27 cellular contexts compared by ENCODE assay signal in the genomic region with DNA sequence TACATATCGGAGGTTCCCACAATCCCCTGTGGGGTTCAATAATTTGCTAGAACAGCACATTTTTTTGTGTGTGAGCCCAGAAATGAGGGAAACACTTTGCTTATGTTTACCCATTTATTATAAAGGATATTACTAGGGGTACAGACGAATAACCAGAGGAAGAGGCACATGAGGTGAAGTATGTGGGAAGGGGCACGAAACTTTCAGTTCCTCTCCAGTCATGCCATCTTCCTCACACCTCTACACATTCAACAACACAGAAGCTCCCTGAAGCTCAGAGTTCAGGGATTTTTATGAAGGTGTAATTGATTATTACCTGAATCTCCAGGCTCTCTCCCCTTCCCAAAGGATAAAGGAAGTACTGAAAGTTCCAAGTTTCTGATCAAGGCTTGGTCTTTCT.
"Had no signal": no experiment of that assay in that cellular context is flagged by ENCODE, and none has a peak within 500 bp of the region (broad histone marks: within the 10 kb centered on the region; RNA-seq: fewer than 3 reads in every experiment).

No MANE protein-coding gene starts in this region.

- H3K36me3 ChIP-seq: ascending aorta, gastrocnemius medialis, tibial nerve had no signal

- H3K9me3 Mint-ChIP-seq: activated CD4-positive, alpha-beta memory T cell treated with anti-CD3 and anti-CD28 coated beads, Interleukin-2, amount 10 ng/mL, durations not matched to agents 7 days and 5 days; activated naive CD4-positive, alpha-beta T cell treated with anti-CD3 and anti-CD28 coated beads, Interleukin-2, amount 10 ng/mL, durations not matched to agents 7 days and 5 days; activated T-cell treated with anti-CD3 and anti-CD28 coated beads, Interleukin-2, amount 50 U/mL, for 24 hours; immature natural killer cell; natural killer cell treated with Interleukin-12 subunit alpha and Interleukin-12 subunit beta and Interleukin-15 and Interleukin-18, amount 100 ng/mL, for 72 hours had no signal

- H3K4me1 Mint-ChIP-seq: activated CD4-positive, alpha-beta memory T cell treated with anti-CD3 and anti-CD28 coated beads, Interleukin-2, amount 10 ng/mL, durations not matched to agents 7 days and 5 days; activated CD4-positive, alpha-beta T cell treated with anti-CD3 and anti-CD28 coated beads, Interleukin-2, amount 10 ng/mL, durations not matched to agents 7 days and 5 days; activated naive CD4-positive, alpha-beta T cell treated with anti-CD3 and anti-CD28 coated beads, Interleukin-2, amount 10 ng/mL, durations not matched to agents 7 days and 5 days; brain; immature natural killer cell had no signal

- H3K79me2 ChIP-seq: hepatocyte had no signal

- H3K27me3 ChIP-seq: ascending aorta, dorsolateral prefrontal cortex, gastrocnemius medialis, hepatocyte, tibial nerve had no signal

- H3K4me3 Mint-ChIP-seq: activated CD4-positive, alpha-beta memory T cell treated with anti-CD3 and anti-CD28 coated beads, Interleukin-2, amount 10 ng/mL, durations not matched to agents 7 days and 5 days; activated CD4-positive, alpha-beta T cell treated with anti-CD3 and anti-CD28 coated beads, Interleukin-2, amount 10 ng/mL, durations not matched to agents 7 days and 5 days; activated naive CD4-positive, alpha-beta T cell treated with anti-CD3 and anti-CD28 coated beads, Interleukin-2, amount 10 ng/mL, durations not matched to agents 7 days and 5 days; activated naive CD8-positive, alpha-beta T cell treated with anti-CD3 and anti-CD28 coated beads, Interleukin-2, amount 10 ng/mL, durations not matched to agents 7 days and 5 days; activated T-cell treated with anti-CD3 and anti-CD28 coated beads, Interleukin-2, amount 50 U/mL, for 24 hours; brain; immature natural killer cell; natural killer cell treated with Interleukin-12 subunit alpha and Interleukin-12 subunit beta and Interleukin-15 and Interleukin-18, amount 100 ng/mL, for 72 hours had no signal

- H3K4me2 ChIP-seq: hepatocyte had no signal

- DNase-seq: activated CD4-positive, alpha-beta memory T cell treated with anti-CD3 and anti-CD28 coated beads, Interleukin-2, amount 10 ng/mL, durations not matched to agents 7 days and 5 days; activated CD4-positive, alpha-beta T cell treated with anti-CD3 and anti-CD28 coated beads for 1 hour; activated CD4-positive, alpha-beta T cell treated with anti-CD3 and anti-CD28 coated beads, Interleukin-2, amount 10 ng/mL, durations not matched to agents 7 days and 5 days; activated CD8-positive, alpha-beta memory T cell treated with anti-CD3 and anti-CD28 coated beads, Interleukin-2, amount 50 U/mL, for 48 hours; activated gamma-delta T cell; activated naive CD4-positive, alpha-beta T cell treated with anti-CD3 and anti-CD28 coated beads, Interleukin-2, amount 10 ng/mL, durations not matched to agents 7 days and 5 days; activated naive CD8-positive, alpha-beta T cell treated with anti-CD3 and anti-CD28 coated beads, Interleukin-2, amount 10 ng/mL, durations not matched to agents 7 days and 5 days; activated T-cell treated with anti-CD3 and anti-CD28 coated beads, Interleukin-2, amount 50 U/mL, for 24 hours; dorsolateral prefrontal cortex; effector memory CD4-positive, alpha-beta T cell; erythroblast; gastrocnemius medialis; immature natural killer cell; kidney; left colon; mammary epithelial cell; posterior cingulate gyrus; stimulated activated CD4-positive, alpha-beta T cell treated with anti-CD3 and anti-CD28 coated beads, Interleukin-4, amount 100 ng/mL, for 24 hours; stimulated activated naive CD4-positive, alpha-beta T cell treated with Interleukin-2 at 50 U/mL for 16 hours; T-helper 2 cell had no signal

- H3K4me3 ChIP-seq: ascending aorta, coronary artery, dorsolateral prefrontal cortex, gastrocnemius medialis, hepatocyte, skin epidermis, tibial nerve had no signal

- H3K4me1 ChIP-seq: ascending aorta had no signal

- H3K36me3 Mint-ChIP-seq: activated naive CD4-positive, alpha-beta T cell treated with anti-CD3 and anti-CD28 coated beads, Interleukin-2, amount 10 ng/mL, durations not matched to agents 7 days and 5 days; activated naive CD8-positive, alpha-beta T cell treated with anti-CD3 and anti-CD28 coated beads, Interleukin-2, amount 10 ng/mL, durations not matched to agents 7 days and 5 days; brain; immature natural killer cell; natural killer cell treated with Interleukin-12 subunit alpha and Interleukin-12 subunit beta and Interleukin-15 and Interleukin-18, amount 100 ng/mL, for 72 hours had no signal

- H3K27me3 Mint-ChIP-seq: activated CD4-positive, alpha-beta memory T cell treated with anti-CD3 and anti-CD28 coated beads, Interleukin-2, amount 10 ng/mL, durations not matched to agents 7 days and 5 days; activated naive CD8-positive, alpha-beta T cell treated with anti-CD3 and anti-CD28 coated beads, Interleukin-2, amount 10 ng/mL, durations not matched to agents 7 days and 5 days; activated T-cell treated with anti-CD3 and anti-CD28 coated beads, Interleukin-2, amount 50 U/mL, for 24 hours; brain; natural killer cell treated with Interleukin-12 subunit alpha and Interleukin-12 subunit beta and Interleukin-15 and Interleukin-18, amount 100 ng/mL, for 72 hours had no signal

- H3K9me3 ChIP-seq: ascending aorta, gastrocnemius medialis, tibial nerve had no signal

- ATAC-seq: gastrocnemius medialis; left colon; natural killer cell treated with Interleukin-12 subunit alpha and Interleukin-12 subunit beta and Interleukin-15 and Interleukin-18, amount 100 ng/mL, for 72 hours had no signal

- H3K27ac ChIP-seq: ascending aorta, coronary artery, dorsolateral prefrontal cortex, gastrocnemius medialis, hepatocyte, skin epidermis had no signal

- H3K27ac Mint-ChIP-seq: activated CD4-positive, alpha-beta memory T cell treated with anti-CD3 and anti-CD28 coated beads, Interleukin-2, amount 10 ng/mL, durations not matched to agents 7 days and 5 days; activated CD4-positive, alpha-beta T cell treated with anti-CD3 and anti-CD28 coated beads, Interleukin-2, amount 10 ng/mL, durations not matched to agents 7 days and 5 days; activated naive CD4-positive, alpha-beta T cell treated with anti-CD3 and anti-CD28 coated beads, Interleukin-2, amount 10 ng/mL, durations not matched to agents 7 days and 5 days; activated naive CD8-positive, alpha-beta T cell treated with anti-CD3 and anti-CD28 coated beads, Interleukin-2, amount 10 ng/mL, durations not matched to agents 7 days and 5 days; activated T-cell treated with anti-CD3 and anti-CD28 coated beads, Interleukin-2, amount 50 U/mL, for 24 hours; natural killer cell treated with Interleukin-12 subunit alpha and Interleukin-12 subunit beta and Interleukin-15 and Interleukin-18, amount 100 ng/mL, for 72 hours had no signal
